14 cellular contexts compared by ENCODE assay signal in genomic region chr5:132000677-132001453, GRCh38. TPM values are rescaled to one million over a fixed set of nuclear protein-coding genes. Genes with fewer than 3 reads are reported as not detected.
A peak's percentile ranks its signal among the peaks of the same experiment; 100 is the strongest.
DNase-seq lines count a peak whose midpoint lies in the region; ATAC-seq and TF ChIP-seq lines count a peak whose summit lies in the region.
"Had no signal": no experiment of that assay in that cellular context is flagged by ENCODE, and none has a peak within 500 bp of the region (broad histone marks: within the 10 kb centered on the region; RNA-seq: fewer than 3 reads in every experiment).

No MANE protein-coding gene starts in this region.

- DNase-seq in activated T-cell treated with anti-CD3 and anti-CD28 coated beads, Interleukin-2, amount 50 U/mL, for 4 hours, result peak; percentile 30
- DNase-seq in activated T-cell treated with anti-CD3 and anti-CD28 coated beads, Interleukin-2, amount 50 U/mL, for 1 hour, result no peak
- DNase-seq in UCSD-AML1 (lab: John Stamatoyannopoulos, UW; ENCODE audit: unreplicated experiment) (peak; percentile 56), endodermal cell (no peak), thyroid gland (no peak), NCI-H774 (lab: John Stamatoyannopoulos, UW) (no peak)
- peak in 1 of 2 donors; percentile 42 for DNase-seq in stimulated activated naive CD8-positive, alpha-beta T cell treated with anti-CD3 and anti-CD28 coated beads, Interleukin-15, amount 100 ng/mL, for 72 hours
- DNase-seq: amygdala, GOT3, heart right ventricle, mammary epithelial cell, NCI-H2029 treated with DMSO at 0.1 percent for 48 hours, upper lobe of left lung had no signal

- H3K27ac Mint-ChIP-seq in endodermal cell, result peak overlapping the region; percentile 23
- H3K27ac Mint-ChIP-seq in stimulated activated naive CD8-positive, alpha-beta T cell treated with anti-CD3 and anti-CD28 coated beads, Interleukin-15, amount 100 ng/mL, for 72 hours, result no peak overlapping the region

- H3K4me3 ChIP-seq in endodermal cell (ENCODE audit: low read length) (no peak overlapping the region), thyroid gland (replicated peaks in 1 of 3) (no peak overlapping the region)
- H3K4me3 ChIP-seq: heart right ventricle, upper lobe of left lung had no signal

- H3K4me3 Mint-ChIP-seq in activated T-cell treated with anti-CD3 and anti-CD28 coated beads, Interleukin-2, amount 50 U/mL, for 4 hours, result peak overlapping the region; percentile 3
- H3K4me3 Mint-ChIP-seq in endodermal cell, result no peak overlapping the region
- peak overlapping the region; percentile 5 to 53 for H3K4me3 Mint-ChIP-seq in stimulated activated naive CD8-positive, alpha-beta T cell treated with anti-CD3 and anti-CD28 coated beads, Interleukin-15, amount 100 ng/mL, for 72 hours

- H3K27me3 ChIP-seq in endodermal cell (ENCODE audit: control insufficient read depth, insufficient read depth, low read length, poor library complexity, severe bottlenecking) (no peaks in the 10 kb centered on the region), thyroid gland (no peaks in the 10 kb centered on the region)
- H3K27me3 ChIP-seq: heart right ventricle, upper lobe of left lung had no signal

- no peak for TF ChIP-seq POLR2A in thyroid gland (IDR thresholded peaks at IDR 0.05)

- intact Hi-C loops in thyroid gland (cut with DNase I), result loop anchor here (10.0 kb wide), 1 partner anchor 186 kb away; no protein-coding TSS in a partner anchor

- no peaks in the 10 kb centered on the region for H3K27me3 Mint-ChIP-seq in activated T-cell treated with anti-CD3 and anti-CD28 coated beads, Interleukin-2, amount 50 U/mL, for 4 hours (ENCODE audit: low read depth)
- H3K27me3 Mint-ChIP-seq in endodermal cell (ENCODE audit: insufficient read depth), result no peaks in the 10 kb centered on the region
- peaks cover 7% of the 10 kb centered on the region for H3K27me3 Mint-ChIP-seq in stimulated activated naive CD8-positive, alpha-beta T cell treated with anti-CD3 and anti-CD28 coated beads, Interleukin-15, amount 100 ng/mL, for 72 hours

- no peaks in the 10 kb centered on the region for H3K36me3 Mint-ChIP-seq in activated T-cell treated with anti-CD3 and anti-CD28 coated beads, Interleukin-2, amount 50 U/mL, for 4 hours (ENCODE audit: insufficient read depth)
- H3K36me3 Mint-ChIP-seq in endodermal cell (ENCODE audit: low read depth), result no peaks in the 10 kb centered on the region

- H3K36me3 ChIP-seq in endodermal cell (ENCODE audit: control insufficient read depth, insufficient read depth, low read length) (no peaks in the 10 kb centered on the region), thyroid gland (no peaks in the 10 kb centered on the region)
- H3K36me3 ChIP-seq: heart right ventricle, upper lobe of left lung had no signal

- no peaks in the 10 kb centered on the region for H3K9me3 Mint-ChIP-seq in activated T-cell treated with anti-CD3 and anti-CD28 coated beads, Interleukin-2, amount 50 U/mL, for 4 hours
- H3K9me3 Mint-ChIP-seq in endodermal cell, result no peaks in the 10 kb centered on the region
- no peaks in the 10 kb centered on the region for H3K9me3 Mint-ChIP-seq in stimulated activated naive CD8-positive, alpha-beta T cell treated with anti-CD3 and anti-CD28 coated beads, Interleukin-15, amount 100 ng/mL, for 72 hours

- H3K27ac ChIP-seq in endodermal cell (ENCODE audit: low read depth, low read length), result no peak overlapping the region
- no peak overlapping the region for H3K27ac ChIP-seq in thyroid gland
- H3K27ac ChIP-seq: heart right ventricle, upper lobe of left lung had no signal

- H3K9me3 ChIP-seq in endodermal cell (ENCODE audit: control insufficient read depth, low read length), result no peaks in the 10 kb centered on the region
- no peaks in the 10 kb centered on the region for H3K9me3 ChIP-seq in thyroid gland
- H3K9me3 ChIP-seq: heart right ventricle, upper lobe of left lung had no signal

- 91 to 100% methylated on average over 3 to 7 of the region's 7 CpGs for WGBS in endodermal cell (ENCODE audit: insufficient coverage in 1 of 2, insufficient read length in 1 of 2), 2 experiments
- 85 to 89% methylated on average over 7 of the region's 7 CpGs for WGBS in thyroid gland, 2 donors

- peak; percentile 66 to 68 for ATAC-seq in activated T-cell treated with anti-CD3 and anti-CD28 coated beads, Interleukin-2, amount 50 U/mL, for 4 hours
- peak; percentile 85 for ATAC-seq in stimulated activated naive CD8-positive, alpha-beta T cell treated with anti-CD3 and anti-CD28 coated beads, Interleukin-15, amount 100 ng/mL, for 72 hours
- ATAC-seq in GM18868 (IDR thresholded peaks at IDR 0.05; ENCODE audit: unreplicated experiment), result no peak
- ATAC-seq: heart right ventricle had no signal

- no peak for TF ChIP-seq CTCF in endodermal cell (conservative IDR thresholded peaks at IDR 0.05)
- no peak for TF ChIP-seq CTCF in thyroid gland (IDR thresholded peaks at IDR 0.05)

- H3K9ac ChIP-seq in endodermal cell (ENCODE audit: extremely low read depth, low read length, poor library complexity, severe bottlenecking), result no peak overlapping the region

- peaks cover 53% of the 10 kb centered on the region for H3K4me1 Mint-ChIP-seq in activated T-cell treated with anti-CD3 and anti-CD28 coated beads, Interleukin-2, amount 50 U/mL, for 4 hours (ENCODE audit: low read depth)
- H3K4me1 Mint-ChIP-seq in endodermal cell, result peaks cover 21% of the 10 kb centered on the region
- H3K4me1 Mint-ChIP-seq in stimulated activated naive CD8-positive, alpha-beta T cell treated with anti-CD3 and anti-CD28 coated beads, Interleukin-15, amount 100 ng/mL, for 72 hours, result peaks cover 54% of the 10 kb centered on the region

- H3K4me1 ChIP-seq in endodermal cell (ENCODE audit: control insufficient read depth, insufficient read depth, low read length) (peaks cover 3% of the 10 kb centered on the region), thyroid gland (no peaks in the 10 kb centered on the region)

RNA-seq across cellular contexts. Expression of gene ACSL6, which starts 10.6 kb away (rescaled TPM):
- 10 to 100 TPM; 25.0 to 38.0 (median 27.1) TPM for total RNA-seq in activated T-cell treated with anti-CD3 and anti-CD28 coated beads, Interleukin-2, amount 50 U/mL, for 4 hours
- total RNA-seq in endodermal cell (under 1 TPM; 0.04 to 0.73 TPM), thyroid gland (1 to 10 TPM in 3 of 4 donors, under 1 TPM in 1; 0.71 to 6.2 (median 1.2) TPM)
- 1.4 TPM for polyA plus RNA-seq in endodermal cell (2013, experiment 1 of 2)
- 0.29 TPM for polyA plus RNA-seq in endodermal cell (2013, experiment 2 of 2)

RNA-seq across cellular contexts. Expression of gene MEIKIN, which starts 55.4 kb away (rescaled TPM):
- total RNA-seq in activated T-cell treated with anti-CD3 and anti-CD28 coated beads, Interleukin-2, amount 50 U/mL, for 4 hours, result not detected
- not detected for total RNA-seq in endodermal cell
- not detected for polyA plus RNA-seq in endodermal cell (2013, experiment 1 of 2)
- polyA plus RNA-seq in endodermal cell (2013, experiment 2 of 2), result not detected
- total RNA-seq in thyroid gland, result not detected
- total RNA-seq: heart right ventricle, mammary epithelial cell had no signal
- polyA plus RNA-seq: mammary epithelial cell had no signal

RNA-seq across cellular contexts. Expression of gene IL3, which starts 59.6 kb away (rescaled TPM):
- total RNA-seq in activated T-cell treated with anti-CD3 and anti-CD28 coated beads, Interleukin-2, amount 50 U/mL, for 4 hours, result 100 to 1,000 TPM in 2 of 3 donors, 10 to 100 TPM in 1; 94.6 to 152 (median 138) TPM
- not detected for total RNA-seq in endodermal cell
- not detected for polyA plus RNA-seq in endodermal cell (2013, experiment 1 of 2)
- polyA plus RNA-seq in endodermal cell (2013, experiment 2 of 2), result not detected
- total RNA-seq in thyroid gland, result not detected
- total RNA-seq: heart right ventricle, mammary epithelial cell, upper lobe of left lung had no signal
- polyA plus RNA-seq: heart right ventricle, mammary epithelial cell had no signal

Comparison
In these comparisons a context has a peak if more than half of its experiments do, and no peak if none do; other contexts are left out.
1. DNase-seq: peak in activated T-cell treated with anti-CD3 and anti-CD28 coated beads, Interleukin-2, amount 50 U/mL, for 4 hours (single experiment) and UCSD-AML1 (single experiment); none in activated T-cell treated with anti-CD3 and anti-CD28 coated beads, Interleukin-2, amount 50 U/mL, for 1 hour (single experiment), endodermal cell (single experiment), thyroid gland (0 of 2) and NCI-H774 (single experiment).
2. RNA of gene IL3, which starts 59.6 kb away (total RNA-seq): 94.6 to 152 TPM in activated T-cell treated with anti-CD3 and anti-CD28 coated beads, Interleukin-2, amount 50 U/mL, for 4 hours; not detected in endodermal cell and not detected in thyroid gland; every median in the first group is over 10 times any median in the second.